Comparison of ENCODE assay signal across 8 cellular contexts in the genomic region with DNA sequence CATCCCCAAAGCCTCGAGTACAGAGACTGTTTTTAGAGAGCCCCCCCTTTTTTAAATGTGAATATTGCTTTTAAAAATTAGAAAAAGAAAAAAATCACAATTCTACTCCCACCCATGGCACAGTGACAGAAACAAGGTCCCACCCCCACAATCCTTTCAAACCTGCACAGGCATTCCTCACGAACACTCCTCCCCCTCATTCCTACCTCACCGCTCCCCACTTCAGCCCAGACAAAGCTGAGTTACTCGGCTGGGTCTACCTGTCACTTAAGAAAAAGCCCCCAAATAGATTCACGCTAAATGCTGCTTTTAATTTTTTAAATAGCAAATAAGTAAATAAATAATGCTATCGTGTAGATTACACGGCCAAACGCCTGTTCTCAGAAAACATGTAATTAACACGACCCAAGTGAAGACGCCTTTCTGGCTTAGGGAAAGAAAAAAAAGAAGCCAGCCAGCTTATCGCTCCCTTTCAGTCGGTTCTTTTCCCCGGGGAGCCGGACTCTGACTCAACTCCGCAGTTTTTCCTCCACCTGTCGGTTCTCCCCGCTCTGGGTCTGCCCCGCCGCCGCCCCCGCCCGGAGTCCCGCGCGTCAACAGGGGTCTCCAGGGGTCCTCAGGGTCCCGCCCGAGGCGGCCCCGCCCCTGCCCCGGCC. TPM values are rescaled to one million over a fixed set of nuclear protein-coding genes. Genes with fewer than 3 reads are reported as not detected.
DNase-seq lines count a peak whose midpoint lies in the region; ATAC-seq and TF ChIP-seq lines count a peak whose summit lies in the region.

No MANE protein-coding gene starts in this region.

- H3K27ac ChIP-seq in heart left ventricle: peak overlapping the region in 11 of 12 donors; percentile 65 to 93 (median 87)
- no peak overlapping the region for H3K27ac ChIP-seq in OCI-LY3 (ENCODE audit: low read length)

- H3K36me3 ChIP-seq in heart left ventricle (no peaks in the 10 kb centered on the region), OCI-LY3 (replicated peaks; ENCODE audit: low read depth, low read length) (no peaks in the 10 kb centered on the region), endocrine pancreas (ENCODE audit: control insufficient read depth, insufficient read depth, low read length) (no peaks in the 10 kb centered on the region)

- 2 to 4% (median 3%) methylated on average over 17 to 30 of the region's 30 CpGs for WGBS in heart left ventricle, 4 donors

- DNase-seq in heart left ventricle: peak in 1 of 5 donors; percentile 52
- DNase-seq in left cardiac atrium: no peak
- no peak for DNase-seq in natural killer cell
- DNase-seq in AG20443 (ENCODE audit: low spot score): no peak

- H3K9me3 ChIP-seq in heart left ventricle (no peaks in the 10 kb centered on the region), OCI-LY3 (ENCODE audit: insufficient read depth, low read length) (no peaks in the 10 kb centered on the region), endocrine pancreas (ENCODE audit: control insufficient read depth, low read length) (no peaks in the 10 kb centered on the region)

- no peaks in the 10 kb centered on the region for H3K79me2 ChIP-seq in OCI-LY3 (ENCODE audit: low read length)

- no peaks in the 10 kb centered on the region for H3K9me3 Mint-ChIP-seq in natural killer cell

- no peaks in the 10 kb centered on the region for H4K20me1 ChIP-seq in OCI-LY3 (ENCODE audit: insufficient read depth, low read length)

- H3K27me3 ChIP-seq in heart left ventricle (no peaks in the 10 kb centered on the region), OCI-LY3 (ENCODE audit: low read depth, low read length) (peaks cover 38% of the 10 kb centered on the region), endocrine pancreas (ENCODE audit: control insufficient read depth, insufficient read depth, low read length) (no peaks in the 10 kb centered on the region)

- peaks cover 9% of the 10 kb centered on the region in 2 donors for H3K27me3 Mint-ChIP-seq in natural killer cell (ENCODE audit: low read depth in 2 of 2)

- H3K4me3 ChIP-seq in heart left ventricle (peak overlapping the region; percentile 70 to 98 (median 88)), OCI-LY3 (ENCODE audit: low read length) (peak overlapping the region; percentile 89), endocrine pancreas (ENCODE audit: control insufficient read depth, insufficient read depth, low read length) (peak overlapping the region; percentile 77)

- peak overlapping the region; percentile 78 for H3K4me3 Mint-ChIP-seq in natural killer cell

- ATAC-seq in heart left ventricle (no peak), left cardiac atrium (no peak), natural killer cell (no peak), HG02678 (IDR thresholded peaks at IDR 0.05; ENCODE audit: unreplicated experiment) (no peak), HG02588 (IDR thresholded peaks at IDR 0.05; ENCODE audit: unreplicated experiment) (no peak)

- no peak overlapping the region for H2AFZ ChIP-seq in OCI-LY3 (ENCODE audit: low read depth, low read length)

- no peaks in the 10 kb centered on the region for H3K36me3 Mint-ChIP-seq in natural killer cell

- H3K9ac ChIP-seq in OCI-LY3 (ENCODE audit: low read length): peak overlapping the region; percentile 67
- peak overlapping the region; percentile 5 for H3K9ac ChIP-seq in endocrine pancreas (ENCODE audit: control insufficient read depth, insufficient read depth, low read length)

- peaks cover 0 to 23% (median 7%) of the 10 kb centered on the region in 12 donors for H3K4me1 ChIP-seq in heart left ventricle
- H3K4me1 ChIP-seq in OCI-LY3 (ENCODE audit: low read length): peaks cover 20% of the 10 kb centered on the region
- no peaks in the 10 kb centered on the region for H3K4me1 ChIP-seq in endocrine pancreas (ENCODE audit: control insufficient read depth, insufficient read depth, low read length)

- H3K27ac Mint-ChIP-seq in natural killer cell: peak overlapping the region; percentile 45 to 66

- TF ChIP-seq CTCF in heart left ventricle (IDR thresholded peaks at IDR 0.05) (no peak), OCI-LY3 (IDR thresholded peaks at IDR 0.05; ENCODE audit: low read depth, low read length) (no peak), natural killer cell (IDR thresholded peaks at IDR 0.05) (no peak)

- H3K4me2 ChIP-seq in OCI-LY3 (ENCODE audit: low read length): peak overlapping the region; percentile 69

- TF ChIP-seq POLR2A in heart left ventricle (IDR thresholded peaks at IDR 0.05): no peak

- H3K4me1 Mint-ChIP-seq in natural killer cell: peaks cover 26 to 31% of the 10 kb centered on the region in 2 donors

- intact Hi-C loops in heart left ventricle (cut with DNase I): loop anchor here in 8 of 10 donors (2.0 to 10.0 kb wide), 6 partner anchors 25 to 81 kb away; no protein-coding TSS in a partner anchor
- intact Hi-C loops in left cardiac atrium (cut with DNase I): loop anchor here in 1 of 2 donors (2.0 kb wide), 1 partner anchor 83 kb away; no protein-coding TSS in a partner anchor
- intact Hi-C loops in natural killer cell (cut with micrococcal nuclease): no loop called here

RNA-seq across cellular contexts. Expression of a gene that starts 0.7 kb away (rescaled TPM):
- total RNA-seq in heart left ventricle (10 to 100 TPM in 8 of 9 donors, 1 to 10 TPM in 1; 8.9 to 18.6 (median 15.5) TPM), left cardiac atrium (10 to 100 TPM in 1 of 2 donors, 1 to 10 TPM in 1; 9.7 to 11.0 TPM), natural killer cell (10 to 100 TPM; 11.5 to 21.0 (median 19.1) TPM)
- polyA plus RNA-seq in heart left ventricle: 1 to 10 TPM; 3.1 to 6.3 TPM
